1 cellular context compared by ENCODE assay signal in the genomic region with DNA sequence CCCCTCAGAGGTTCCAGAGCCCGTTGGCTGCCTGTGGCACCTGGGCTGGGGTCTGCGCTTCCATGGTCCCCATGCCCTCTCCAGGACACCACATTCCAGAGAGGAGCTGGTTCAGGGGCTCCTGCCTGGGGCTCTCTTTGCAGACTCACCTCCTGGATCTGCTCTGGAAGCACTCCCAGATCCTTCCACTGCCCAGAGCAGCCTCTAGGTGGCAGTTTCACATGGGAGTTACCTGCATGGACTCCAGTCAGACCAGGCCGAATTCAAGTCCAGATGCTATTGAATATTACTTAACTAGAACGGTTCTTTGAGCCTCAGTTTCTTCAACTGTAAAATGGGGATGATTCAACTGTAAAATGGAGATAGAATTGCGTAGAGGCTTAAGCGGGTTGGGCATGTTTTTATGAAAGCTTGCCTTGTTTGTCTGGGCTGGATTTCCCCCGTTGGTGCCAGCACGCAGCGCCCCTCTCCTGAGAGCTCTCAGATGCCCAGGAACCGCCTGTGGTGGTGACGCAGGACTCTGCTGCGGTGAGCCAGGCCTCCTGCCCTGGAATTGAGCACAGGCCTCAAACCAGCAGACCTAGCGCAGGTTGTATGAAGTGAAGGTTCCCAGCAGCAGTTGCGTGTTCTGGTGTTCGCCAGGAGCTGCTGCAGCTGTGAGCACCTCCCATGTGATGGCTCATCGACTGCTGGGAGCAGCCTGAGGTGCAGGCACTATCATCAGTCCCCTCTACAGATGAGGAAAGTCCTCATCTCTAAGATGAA.
TF ChIP-seq lines count a peak whose summit lies in the region.

No MANE protein-coding gene starts in this region.

TF ChIP-seq in GM12878, 131 proteins besides CTCF, POLR2A, EP300 and RAD21 (continued from another document):
- peak; percentile 35; the same call in 1 of the 2 replicates for TF ChIP-seq SMC3 (IDR thresholded peaks at IDR 0.05; ENCODE audit: borderline replicate concordance, low read length)
